ENCODE assay signal across 25 cellular contexts in the genomic region with DNA sequence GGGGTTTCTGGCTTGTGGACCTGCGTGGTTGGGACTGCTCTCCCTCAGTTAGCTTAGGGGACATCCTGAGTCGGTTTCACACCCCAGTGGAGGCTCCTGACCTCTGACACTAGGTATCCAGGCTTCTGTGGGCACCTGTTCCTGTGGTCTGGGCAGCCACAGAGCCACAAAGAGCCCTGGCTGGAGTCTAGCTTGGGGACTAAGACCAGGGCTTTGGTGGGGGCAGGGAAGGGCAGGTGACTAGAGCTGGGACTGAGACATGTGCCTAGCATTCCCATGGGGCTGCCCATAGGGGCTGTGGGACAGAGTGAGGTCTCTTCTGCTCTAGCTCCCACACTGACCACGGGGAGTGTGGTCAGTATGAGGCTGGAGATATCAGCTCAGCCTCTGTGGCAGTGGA. TPM values are rescaled to one million over a fixed set of nuclear protein-coding genes. Genes with fewer than 3 reads are reported as not detected.
"Had no signal": no experiment of that assay in that cellular context is flagged by ENCODE, and none has a peak within 500 bp of the region (broad histone marks: within the 10 kb centered on the region; RNA-seq: fewer than 3 reads in every experiment).

No MANE protein-coding gene starts in this region.

- H3K9me3 Mint-ChIP-seq: activated naive CD8-positive, alpha-beta T cell treated with anti-CD3 and anti-CD28 coated beads, Interleukin-2, amount 10 ng/mL, durations not matched to agents 7 days and 5 days; activated T-helper 2 cell treated with anti-CD3 and anti-CD28 coated beads, Interferon-gamma antibody, Interleukin-2, Interleukin-4, amounts not matched to agents 10 μg/mL and 5 μg/mL and 100 μg/mL, durations not matched to agents 14 hours and 24 hours and 36 hours; type B pancreatic cell had no signal

- H3K4me1 ChIP-seq: colonic mucosa, testis had no signal

- H3K4me3 ChIP-seq: breast epithelium, colonic mucosa, heart left ventricle, left lung, right lobe of liver, testis, vagina had no signal

- H3K27ac Mint-ChIP-seq: activated naive CD8-positive, alpha-beta T cell treated with anti-CD3 and anti-CD28 coated beads, Interleukin-2, amount 10 ng/mL, durations not matched to agents 7 days and 5 days; activated T-helper 2 cell treated with anti-CD3 and anti-CD28 coated beads, Interferon-gamma antibody, Interleukin-2, Interleukin-4, amounts not matched to agents 10 μg/mL and 5 μg/mL and 100 μg/mL, durations not matched to agents 14 hours and 24 hours and 36 hours; nephron progenitor cell had no signal

- H3K36me3 Mint-ChIP-seq: activated naive CD8-positive, alpha-beta T cell treated with anti-CD3 and anti-CD28 coated beads, Interleukin-2, amount 10 ng/mL, durations not matched to agents 7 days and 5 days; type B pancreatic cell had no signal

- H3K27me3 ChIP-seq: breast epithelium, colonic mucosa, right lobe of liver, testis, vagina had no signal

- FAIRE-seq: keratinocyte, small intestine had no signal

- ATAC-seq: left lung, right lobe of liver had no signal

- H3K9me3 ChIP-seq: breast epithelium, colonic mucosa, heart left ventricle, left lung, right lobe of liver, testis, vagina had no signal

- H3K36me3 ChIP-seq: breast epithelium, colonic mucosa, heart left ventricle, left lung, right lobe of liver, vagina had no signal

- H3K27ac ChIP-seq: breast epithelium, colonic mucosa, epithelial cell of prostate, heart left ventricle, left lung, right lobe of liver, testis, vagina had no signal

- H3K4me3 Mint-ChIP-seq: nephron progenitor cell, type B pancreatic cell had no signal

- DNase-seq: activated CD4-positive, alpha-beta T cell treated with anti-CD3 and anti-CD28 coated beads for 1 hour; activated naive CD4-positive, alpha-beta T cell; activated naive CD8-positive, alpha-beta T cell treated with anti-CD3 and anti-CD28 coated beads, Interleukin-2, amount 10 ng/mL, durations not matched to agents 7 days and 5 days; activated T-cell treated with anti-CD3 and anti-CD28 coated beads, Interleukin-2, amount 50 U/mL, for 1 hour; amniotic stem cell; colonic mucosa; midbrain; nephron progenitor cell; nucleus accumbens; right lobe of liver; small intestine; stimulated activated CD4-positive, alpha-beta T cell treated with anti-CD3 and anti-CD28 coated beads, Interleukin-15, amount 100 ng/mL, for 24 hours; stimulated activated naive CD4-positive, alpha-beta T cell; T-helper 1 cell; testis had no signal

RNA-seq across cellular contexts. Expression of a gene that starts 4.0 kb away (rescaled TPM):
- total RNA-seq: activated naive CD8-positive, alpha-beta T cell treated with anti-CD3 and anti-CD28 coated beads, Interleukin-2, amount 10 ng/mL, durations not matched to agents 7 days and 5 days; activated T-helper 2 cell treated with anti-CD3 and anti-CD28 coated beads, Interferon-gamma antibody, Interleukin-2, Interleukin-4, amounts not matched to agents 10 μg/mL and 5 μg/mL and 100 μg/mL, durations not matched to agents 14 hours and 24 hours and 36 hours; breast epithelium; colonic mucosa; fibroblast of villous mesenchyme; heart left ventricle; left lung; lung microvascular endothelial cell; right lobe of liver; vagina had no signal
- polyA plus RNA-seq: heart left ventricle, keratinocyte had no signal

RNA-seq across cellular contexts. Expression of a gene that starts 14.6 kb away (rescaled TPM):
- total RNA-seq: vagina had no signal

RNA-seq across cellular contexts. Expression of a gene that starts 26.1 kb away (rescaled TPM):
- total RNA-seq: activated T-helper 2 cell treated with anti-CD3 and anti-CD28 coated beads, Interferon-gamma antibody, Interleukin-2, Interleukin-4, amounts not matched to agents 10 μg/mL and 5 μg/mL and 100 μg/mL, durations not matched to agents 14 hours and 24 hours and 36 hours; lung microvascular endothelial cell had no signal
